8 cellular contexts compared by ENCODE assay signal in genomic region chr6:111997078-111997862, GRCh38. TPM values are rescaled to one million over a fixed set of nuclear protein-coding genes. Genes with fewer than 3 reads are reported as not detected.
DNase-seq lines count a peak whose midpoint lies in the region; ATAC-seq, FAIRE-seq and TF ChIP-seq lines count a peak whose summit lies in the region.

No MANE protein-coding gene starts in this region.

- H3K27me3 ChIP-seq in ascending aorta: no peaks in the 10 kb centered on the region
- H3K27me3 ChIP-seq in skeletal muscle tissue (ENCODE audit: control insufficient read depth in 3 of 3, insufficient read depth in 3 of 3, low read length in 3 of 3): no peaks in the 10 kb centered on the region

- ATAC-seq in HG02588 (IDR thresholded peaks at IDR 0.05; ENCODE audit: unreplicated experiment) (peak; percentile 66), HG03342 (IDR thresholded peaks at IDR 0.05; ENCODE audit: unreplicated experiment) (no peak)

- H3K27ac ChIP-seq in ascending aorta (peak overlapping the region in 1 of 2 donors; percentile 51), skeletal muscle tissue (ENCODE audit: low read depth, low read length) (peak overlapping the region; percentile 48)

- TF ChIP-seq CTCF in ascending aorta (IDR thresholded peaks at IDR 0.05): peak; percentile 85 to 89 (median 88)

- peak; percentile 69 for FAIRE-seq in G401.6 (lab: Jason Lieb, UNC)

- peak overlapping the region in 1 of 3 donors; percentile 34 for H3K9ac ChIP-seq in skeletal muscle tissue (ENCODE audit: low read depth in 1 of 3, low read length in 3 of 3)

- H3K9me3 ChIP-seq in ascending aorta (no peaks in the 10 kb centered on the region), skeletal muscle tissue (ENCODE audit: control insufficient read depth in 3 of 3, low read length in 3 of 3) (no peaks in the 10 kb centered on the region)

- H3K4me3 ChIP-seq in ascending aorta: peak overlapping the region in 1 of 2 donors; percentile 6
- peak overlapping the region; percentile 9 to 44 (median 23) for H3K4me3 ChIP-seq in skeletal muscle tissue (ENCODE audit: low read length in 3 of 3)

- H3K4me1 ChIP-seq in ascending aorta (no peaks in the 10 kb centered on the region), skeletal muscle tissue (ENCODE audit: control insufficient read depth in 3 of 3, insufficient read depth in 3 of 3, low read length in 3 of 3) (peaks cover 0 to 11% (median 8%) of the 10 kb centered on the region in 3 donors)

- peak; percentile 86 for DNase-seq in NCI-H2029 treated with DMSO at 0.1 percent for 48 hours (lab: John Stamatoyannopoulos, UW)
- DNase-seq in T1000 (lab: John Stamatoyannopoulos, UW): peak; percentile 36
- DNase-seq in ascending aorta (ENCODE audit: low spot score in 2 of 2): peak in 1 of 2 donors; percentile 83
- peak in 47 of 51 donors; percentile 4 to 84 (median 66) for DNase-seq in hypothalamus (lab: John Stamatoyannopoulos, UW)

- H3K36me3 ChIP-seq in ascending aorta (no peaks in the 10 kb centered on the region), skeletal muscle tissue (ENCODE audit: control insufficient read depth in 3 of 3, insufficient read depth in 3 of 3, low read length in 3 of 3) (no peaks in the 10 kb centered on the region)

- intact Hi-C loops in ascending aorta (cut with DNase I): loop anchor here (1.0 to 2.0 kb wide), 5 partner anchors 22 to 287 kb away; partner anchors contain the start of gene FYN

RNA-seq across cellular contexts. Expression of gene CCN6, which starts 56.6 kb away (rescaled TPM):
- not detected for total RNA-seq in ascending aorta
- not detected for total RNA-seq in skeletal muscle tissue
